15 cellular contexts compared by ENCODE assay signal in genomic region chr3:69505770-69506407, GRCh38.
DNase-seq lines count a peak whose midpoint lies in the region; ATAC-seq and TF ChIP-seq lines count a peak whose summit lies in the region.
"Had no signal": no experiment of that assay in that cellular context is flagged by ENCODE, and none has a peak within 500 bp of the region (broad histone marks: within the 10 kb centered on the region; RNA-seq: fewer than 3 reads in every experiment).

No MANE protein-coding gene starts in this region.

- ATAC-seq in foreskin keratinocyte (peak; percentile 44), HG03439 (IDR thresholded peaks at IDR 0.05; ENCODE audit: unreplicated experiment) (no peak)
- ATAC-seq in activated T-cell treated with anti-CD3 and anti-CD28 coated beads, Interleukin-2, amount 50 U/mL, for 4 hours = no peak
- ATAC-seq: activated CD8-positive, alpha-beta memory T cell treated with anti-CD3 and anti-CD28 coated beads, Interleukin-2, amount 10 ng/mL, durations not matched to agents 7 days and 5 days had no signal

- no peak for TF ChIP-seq CTCF in foreskin keratinocyte (conservative IDR thresholded peaks at IDR 0.05)

- H3K4me3 Mint-ChIP-seq in activated T-cell treated with anti-CD3 and anti-CD28 coated beads, Interleukin-2, amount 50 U/mL, for 4 hours = no peak overlapping the region
- H3K4me3 Mint-ChIP-seq: activated B cell treated with CpG ODN at 0.5 μM for 24 hours; activated CD8-positive, alpha-beta memory T cell treated with anti-CD3 and anti-CD28 coated beads, Interleukin-2, amount 10 ng/mL, durations not matched to agents 7 days and 5 days had no signal

- DNase-seq in Daoy (ENCODE audit: low read depth) = peak; percentile 19
- peak; percentile 46 to 70 for DNase-seq in NCI-H2081 (lab: John Stamatoyannopoulos, UW)
- no peak for DNase-seq in foreskin keratinocyte
- DNase-seq in myocyte (ENCODE audit: low read depth) = peak; percentile 16
- DNase-seq in RPMI8226 = no peak
- DNase-seq in erythroblast (lab: John Stamatoyannopoulos, UW) = no peak
- no peak for DNase-seq in activated T-cell treated with anti-CD3 and anti-CD28 coated beads, Interleukin-2, amount 50 U/mL, for 4 hours
- DNase-seq: activated B cell treated with CpG ODN at 0.5 μM for 24 hours; activated CD8-positive, alpha-beta memory T cell treated with anti-CD3 and anti-CD28 coated beads, Interleukin-2, amount 10 ng/mL, durations not matched to agents 7 days and 5 days; activated naive CD4-positive, alpha-beta T cell treated with anti-CD3 and anti-CD28 coated beads, Interleukin-2, amount 50 U/mL, for 16 hours; DND-41; midbrain; NCI-H1694 treated with DMSO at 0.1 percent for 48 hours had no signal

- H3K27ac ChIP-seq in foreskin keratinocyte = no peak overlapping the region
- H3K27ac ChIP-seq: parathyroid adenoma had no signal

- H3K36me3 Mint-ChIP-seq in activated T-cell treated with anti-CD3 and anti-CD28 coated beads, Interleukin-2, amount 50 U/mL, for 4 hours (ENCODE audit: insufficient read depth) = no peaks in the 10 kb centered on the region
- H3K36me3 Mint-ChIP-seq: activated CD8-positive, alpha-beta memory T cell treated with anti-CD3 and anti-CD28 coated beads, Interleukin-2, amount 10 ng/mL, durations not matched to agents 7 days and 5 days had no signal

- H3K27me3 ChIP-seq in foreskin keratinocyte = no peaks in the 10 kb centered on the region

- TF ChIP-seq POLR2A in erythroblast (IDR thresholded peaks at IDR 0.05; ENCODE audit: low read length) = no peak

- peaks cover 2% of the 10 kb centered on the region for H3K27me3 Mint-ChIP-seq in activated T-cell treated with anti-CD3 and anti-CD28 coated beads, Interleukin-2, amount 50 U/mL, for 4 hours (ENCODE audit: low read depth)
- H3K27me3 Mint-ChIP-seq: activated CD8-positive, alpha-beta memory T cell treated with anti-CD3 and anti-CD28 coated beads, Interleukin-2, amount 10 ng/mL, durations not matched to agents 7 days and 5 days had no signal

- no peaks in the 10 kb centered on the region for H3K4me1 Mint-ChIP-seq in activated T-cell treated with anti-CD3 and anti-CD28 coated beads, Interleukin-2, amount 50 U/mL, for 4 hours (ENCODE audit: low read depth)
- H3K4me1 Mint-ChIP-seq: activated B cell treated with CpG ODN at 0.5 μM for 24 hours; activated CD8-positive, alpha-beta memory T cell treated with anti-CD3 and anti-CD28 coated beads, Interleukin-2, amount 10 ng/mL, durations not matched to agents 7 days and 5 days had no signal

- peaks cover 21% of the 10 kb centered on the region for H3K4me1 ChIP-seq in foreskin keratinocyte
- H3K4me1 ChIP-seq: parathyroid adenoma had no signal

- no peaks in the 10 kb centered on the region for H3K9me3 Mint-ChIP-seq in activated T-cell treated with anti-CD3 and anti-CD28 coated beads, Interleukin-2, amount 50 U/mL, for 4 hours
- H3K9me3 Mint-ChIP-seq: activated B cell treated with CpG ODN at 0.5 μM for 24 hours had no signal

Comparison
In these comparisons a context has a peak if more than half of its experiments do, and no peak if none do; other contexts are left out.
1. DNase-seq: peak in Daoy (single experiment), NCI-H2081 (2 of 2) and myocyte (single experiment); none in foreskin keratinocyte (0 of 2), RPMI8226 (single experiment), erythroblast (0 of 2) and activated T-cell treated with anti-CD3 and anti-CD28 coated beads, Interleukin-2, amount 50 U/mL, for 4 hours (single experiment).